In genomic region chr15:32649336-32649735, GRCh38 we compare ENCODE assay signal across 12 cellular contexts. TPM values are rescaled to one million over a fixed set of nuclear protein-coding genes. Genes with fewer than 3 reads are reported as not detected.
A peak's percentile ranks its signal among the peaks of the same experiment; 100 is the strongest.
DNase-seq lines count a peak whose midpoint lies in the region; TF ChIP-seq lines count a peak whose summit lies in the region.
"Had no signal": no experiment of that assay in that cellular context is flagged by ENCODE, and none has a peak within 500 bp of the region (broad histone marks: within the 10 kb centered on the region; RNA-seq: fewer than 3 reads in every experiment).

No MANE protein-coding gene starts in this region.

- POLR2A ChIA-PET in MCF 10A (lab: Yijun Ruan, JAX), result interaction anchor here (0.6 to 1.7 kb wide), 3 partner anchors 9 to 340 kb away, joined by 3 to 6 read pairs (median 3); no protein-coding TSS in a partner anchor

- H3K4me1 Mint-ChIP-seq in MCF 10A (ENCODE audit: insufficient read depth, unreplicated experiment), result peaks cover 12% of the 10 kb centered on the region
- H3K4me1 Mint-ChIP-seq in type B pancreatic cell (ENCODE audit: unreplicated experiment), result peaks cover 16% of the 10 kb centered on the region
- peaks cover 6% of the 10 kb centered on the region for H3K4me1 Mint-ChIP-seq in activated CD4-positive, alpha-beta T cell treated with anti-CD3 and anti-CD28 coated beads, Interleukin-2, amount 10 ng/mL, durations not matched to agents 24 days and 14 days

- H3K4me3 Mint-ChIP-seq in MCF 10A (ENCODE audit: unreplicated experiment) (no peak overlapping the region), type B pancreatic cell (no peak overlapping the region)
- no peak overlapping the region for H3K4me3 Mint-ChIP-seq in activated CD4-positive, alpha-beta T cell treated with anti-CD3 and anti-CD28 coated beads, Interleukin-2, amount 10 ng/mL, durations not matched to agents 24 days and 14 days
- H3K4me3 Mint-ChIP-seq: activated naive CD4-positive, alpha-beta T cell treated with anti-CD3 and anti-CD28 coated beads, Interleukin-2, amount 10 ng/mL, durations not matched to agents 7 days and 5 days had no signal

- no peaks in the 10 kb centered on the region for H3K4me1 ChIP-seq in breast epithelium

- BruUV-seq in MCF 10A (replicated peaks; lab: Mats Ljungman, UMichigan), result no TSS peak

- DNase-seq in MCF 10A (ENCODE audit: unreplicated experiment) (no peak), breast epithelium (ENCODE audit: low spot score in 2 of 2) (no peak), OCI-M1 (lab: John Stamatoyannopoulos, UW) (peak; percentile 45), fibroblast of peridontal ligament (ENCODE audit: extremely low read depth) (peak; percentile 68), type B pancreatic cell (ENCODE audit: extremely low spot score, unreplicated experiment) (no peak), HPDE6-E6E7 (ENCODE audit: extremely low spot score) (no peak)
- DNase-seq in activated effector memory CD4-positive, alpha-beta T cell treated with anti-CD3 and anti-CD28 coated beads, Interleukin-2, amount 50 U/mL, for 16 hours, result no peak
- DNase-seq in activated CD4-positive, alpha-beta T cell treated with anti-CD3 and anti-CD28 coated beads, Interleukin-2, amount 10 ng/mL, durations not matched to agents 24 days and 14 days, result no peak
- DNase-seq: activated naive CD4-positive, alpha-beta T cell treated with anti-CD3 and anti-CD28 coated beads, Interleukin-2, amount 10 ng/mL, durations not matched to agents 7 days and 5 days; NCI-H2081 treated with DMSO at 0.1 percent for 48 hours; stimulated activated naive CD8-positive, alpha-beta T cell treated with anti-CD3 and anti-CD28 coated beads, Interleukin-15, Interleukin-2, amounts not matched to agents 100 U/mL and 50 U/mL, for 24 hours had no signal

- no peaks in the 10 kb centered on the region for H3K9me3 ChIP-seq in breast epithelium
- H3K9me3 ChIP-seq: esophagus muscularis mucosa had no signal

- no peaks in the 10 kb centered on the region for H3K9me3 Mint-ChIP-seq in MCF 10A (ENCODE audit: unreplicated experiment)
- no peaks in the 10 kb centered on the region for H3K9me3 Mint-ChIP-seq in type B pancreatic cell
- H3K9me3 Mint-ChIP-seq in activated CD4-positive, alpha-beta T cell treated with anti-CD3 and anti-CD28 coated beads, Interleukin-2, amount 10 ng/mL, durations not matched to agents 24 days and 14 days, result no peaks in the 10 kb centered on the region
- H3K9me3 Mint-ChIP-seq: activated naive CD4-positive, alpha-beta T cell treated with anti-CD3 and anti-CD28 coated beads, Interleukin-2, amount 10 ng/mL, durations not matched to agents 7 days and 5 days had no signal

- peak; percentile 4 for TF ChIP-seq CTCF in MCF 10A (IDR thresholded peaks at IDR 0.05; ENCODE audit: unreplicated experiment)
- TF ChIP-seq CTCF in breast epithelium (IDR thresholded peaks at IDR 0.05), result no peak
- peak; percentile 63 for TF ChIP-seq CTCF in type B pancreatic cell (conservative IDR thresholded peaks at IDR 0.05)

- H3K4me3 ChIP-seq in breast epithelium, result no peak overlapping the region
- H3K4me3 ChIP-seq: esophagus muscularis mucosa had no signal

- no peaks in the 10 kb centered on the region for H3K36me3 ChIP-seq in breast epithelium
- H3K36me3 ChIP-seq: esophagus muscularis mucosa had no signal

- H3K27me3 Mint-ChIP-seq in MCF 10A (ENCODE audit: insufficient read depth, unreplicated experiment) (no peaks in the 10 kb centered on the region), type B pancreatic cell (no peaks in the 10 kb centered on the region)
- no peaks in the 10 kb centered on the region for H3K27me3 Mint-ChIP-seq in activated CD4-positive, alpha-beta T cell treated with anti-CD3 and anti-CD28 coated beads, Interleukin-2, amount 10 ng/mL, durations not matched to agents 24 days and 14 days
- H3K27me3 Mint-ChIP-seq: activated naive CD4-positive, alpha-beta T cell treated with anti-CD3 and anti-CD28 coated beads, Interleukin-2, amount 10 ng/mL, durations not matched to agents 7 days and 5 days had no signal

- TF ChIP-seq POLR2A in breast epithelium (IDR thresholded peaks at IDR 0.05), result no peak

- intact Hi-C loops in MCF 10A (cut with micrococcal nuclease) (no loop called here), breast epithelium (cut with DNase I; ENCODE audit: low total_unique reads) (no loop called here)
- intact Hi-C loops in activated CD4-positive, alpha-beta T cell treated with anti-CD3 and anti-CD28 coated beads, Interleukin-2, amount 10 ng/mL, durations not matched to agents 24 days and 14 days (cut with micrococcal nuclease), result no loop called here

- H3K27ac ChIP-seq in breast epithelium, result no peak overlapping the region
- H3K27ac ChIP-seq: esophagus muscularis mucosa had no signal

- H3K27ac Mint-ChIP-seq in MCF 10A (ENCODE audit: low read depth, unreplicated experiment) (no peak overlapping the region), type B pancreatic cell (no peak overlapping the region)
- no peak overlapping the region for H3K27ac Mint-ChIP-seq in activated CD4-positive, alpha-beta T cell treated with anti-CD3 and anti-CD28 coated beads, Interleukin-2, amount 10 ng/mL, durations not matched to agents 24 days and 14 days
- H3K27ac Mint-ChIP-seq: activated naive CD4-positive, alpha-beta T cell treated with anti-CD3 and anti-CD28 coated beads, Interleukin-2, amount 10 ng/mL, durations not matched to agents 7 days and 5 days had no signal

- peaks cover 12% of the 10 kb centered on the region for H3K36me3 Mint-ChIP-seq in MCF 10A (ENCODE audit: insufficient read depth, unreplicated experiment)
- no peaks in the 10 kb centered on the region for H3K36me3 Mint-ChIP-seq in type B pancreatic cell
- H3K36me3 Mint-ChIP-seq in activated CD4-positive, alpha-beta T cell treated with anti-CD3 and anti-CD28 coated beads, Interleukin-2, amount 10 ng/mL, durations not matched to agents 24 days and 14 days (ENCODE audit: low read depth), result peaks cover 37% of the 10 kb centered on the region

- no peaks in the 10 kb centered on the region for H3K27me3 ChIP-seq in breast epithelium
- H3K27me3 ChIP-seq: esophagus muscularis mucosa had no signal

- CTCF ChIA-PET in MCF 10A (lab: Yijun Ruan, JAX), result interaction anchor here (0.6 to 3.3 kb wide), 20 partner anchors 8 to 1745 kb away, joined by 3 to 34 read pairs (median 4); partner anchors contain the start of gene FAN1

RNA-seq across cellular contexts. Expression of gene SCG5, which starts 7.8 kb away (rescaled TPM):
- 4.0 and 7.4 TPM in 2 replicates for total RNA-seq in MCF 10A (2022)
- total RNA-seq in breast epithelium, result 10 to 100 TPM in 1 of 3 donors, 1 to 10 TPM in 1, not detected in 1; 5.0 to 11.1 TPM
- 93.1 and 127 TPM in 2 replicates for total RNA-seq in type B pancreatic cell (ENCODE audit: low replicate concordance)
- 1.5 and 2.2 TPM in 2 replicates for total RNA-seq in activated CD4-positive, alpha-beta T cell treated with anti-CD3 and anti-CD28 coated beads, Interleukin-2, amount 10 ng/mL, durations not matched to agents 24 days and 14 days

RNA-seq across cellular contexts. Expression of gene ARHGAP11A, which starts 34.0 kb away (rescaled TPM):
- total RNA-seq in MCF 10A (2022) (38.6 and 71.8 TPM in 2 replicates), breast epithelium (1 to 10 TPM; 1.8 to 2.9 (median 2.0) TPM), type B pancreatic cell (ENCODE audit: low replicate concordance) (21.7 and 52.6 TPM in 2 replicates)
- 95.7 and 98.2 TPM in 2 replicates for total RNA-seq in activated CD4-positive, alpha-beta T cell treated with anti-CD3 and anti-CD28 coated beads, Interleukin-2, amount 10 ng/mL, durations not matched to agents 24 days and 14 days

RNA-seq across cellular contexts. Expression of gene GOLGA8N, which starts 56.1 kb away (rescaled TPM):
- total RNA-seq in MCF 10A (2022), result 9.1 and 9.6 TPM in 2 replicates
- 10 to 100 TPM in 2 of 3 donors, 1 to 10 TPM in 1; 9.4 to 13.9 (median 12.1) TPM for total RNA-seq in breast epithelium
- 1.1 and 3.9 TPM in 2 replicates for total RNA-seq in type B pancreatic cell (ENCODE audit: low replicate concordance)
- 4.1 and 4.5 TPM in 2 replicates for total RNA-seq in activated CD4-positive, alpha-beta T cell treated with anti-CD3 and anti-CD28 coated beads, Interleukin-2, amount 10 ng/mL, durations not matched to agents 24 days and 14 days

Comparison
In these comparisons a context has a peak if more than half of its experiments do, and no peak if none do; other contexts are left out.
1. CTCF ChIP-seq: peak in MCF 10A (single experiment) and type B pancreatic cell (single experiment); none in breast epithelium (0 of 3).
2. DNase-seq: peak in OCI-M1 (single experiment) and fibroblast of peridontal ligament (single experiment); none in MCF 10A (single experiment), breast epithelium (0 of 2), type B pancreatic cell (single experiment), activated effector memory CD4-positive, alpha-beta T cell treated with anti-CD3 and anti-CD28 coated beads, Interleukin-2, amount 50 U/mL, for 16 hours (single experiment), activated CD4-positive, alpha-beta T cell treated with anti-CD3 and anti-CD28 coated beads, Interleukin-2, amount 10 ng/mL, durations not matched to agents 24 days and 14 days (single experiment) and HPDE6-E6E7 (single experiment).